Comparison of ENCODE assay signal across 1 cellular context in the genomic region with DNA sequence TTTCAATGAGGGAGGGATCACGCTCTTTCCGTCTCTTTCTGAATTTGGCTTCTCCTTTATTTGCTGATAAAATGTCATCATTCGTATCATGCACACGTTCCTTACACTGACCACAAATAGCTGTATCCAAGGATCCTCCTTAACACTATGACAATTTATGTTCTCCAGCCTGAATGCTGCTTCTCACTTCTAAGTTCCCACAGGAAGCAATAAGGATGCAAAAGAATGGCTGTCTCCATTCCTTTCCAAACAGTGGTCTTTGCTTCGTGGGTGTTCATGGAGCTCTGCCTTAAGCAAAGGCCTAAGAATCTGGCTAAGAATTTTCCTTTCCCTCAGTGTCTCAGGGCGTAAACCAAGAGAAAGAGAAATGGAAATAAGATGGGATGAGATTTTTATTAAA.
TF ChIP-seq lines count a peak whose summit lies in the region.

No MANE protein-coding gene starts in this region.

TF ChIP-seq in GM23338, 12 proteins besides CTCF, POLR2A, EP300 and RAD21 (continued from another document):
- TF ChIP-seq, protein P1, sequence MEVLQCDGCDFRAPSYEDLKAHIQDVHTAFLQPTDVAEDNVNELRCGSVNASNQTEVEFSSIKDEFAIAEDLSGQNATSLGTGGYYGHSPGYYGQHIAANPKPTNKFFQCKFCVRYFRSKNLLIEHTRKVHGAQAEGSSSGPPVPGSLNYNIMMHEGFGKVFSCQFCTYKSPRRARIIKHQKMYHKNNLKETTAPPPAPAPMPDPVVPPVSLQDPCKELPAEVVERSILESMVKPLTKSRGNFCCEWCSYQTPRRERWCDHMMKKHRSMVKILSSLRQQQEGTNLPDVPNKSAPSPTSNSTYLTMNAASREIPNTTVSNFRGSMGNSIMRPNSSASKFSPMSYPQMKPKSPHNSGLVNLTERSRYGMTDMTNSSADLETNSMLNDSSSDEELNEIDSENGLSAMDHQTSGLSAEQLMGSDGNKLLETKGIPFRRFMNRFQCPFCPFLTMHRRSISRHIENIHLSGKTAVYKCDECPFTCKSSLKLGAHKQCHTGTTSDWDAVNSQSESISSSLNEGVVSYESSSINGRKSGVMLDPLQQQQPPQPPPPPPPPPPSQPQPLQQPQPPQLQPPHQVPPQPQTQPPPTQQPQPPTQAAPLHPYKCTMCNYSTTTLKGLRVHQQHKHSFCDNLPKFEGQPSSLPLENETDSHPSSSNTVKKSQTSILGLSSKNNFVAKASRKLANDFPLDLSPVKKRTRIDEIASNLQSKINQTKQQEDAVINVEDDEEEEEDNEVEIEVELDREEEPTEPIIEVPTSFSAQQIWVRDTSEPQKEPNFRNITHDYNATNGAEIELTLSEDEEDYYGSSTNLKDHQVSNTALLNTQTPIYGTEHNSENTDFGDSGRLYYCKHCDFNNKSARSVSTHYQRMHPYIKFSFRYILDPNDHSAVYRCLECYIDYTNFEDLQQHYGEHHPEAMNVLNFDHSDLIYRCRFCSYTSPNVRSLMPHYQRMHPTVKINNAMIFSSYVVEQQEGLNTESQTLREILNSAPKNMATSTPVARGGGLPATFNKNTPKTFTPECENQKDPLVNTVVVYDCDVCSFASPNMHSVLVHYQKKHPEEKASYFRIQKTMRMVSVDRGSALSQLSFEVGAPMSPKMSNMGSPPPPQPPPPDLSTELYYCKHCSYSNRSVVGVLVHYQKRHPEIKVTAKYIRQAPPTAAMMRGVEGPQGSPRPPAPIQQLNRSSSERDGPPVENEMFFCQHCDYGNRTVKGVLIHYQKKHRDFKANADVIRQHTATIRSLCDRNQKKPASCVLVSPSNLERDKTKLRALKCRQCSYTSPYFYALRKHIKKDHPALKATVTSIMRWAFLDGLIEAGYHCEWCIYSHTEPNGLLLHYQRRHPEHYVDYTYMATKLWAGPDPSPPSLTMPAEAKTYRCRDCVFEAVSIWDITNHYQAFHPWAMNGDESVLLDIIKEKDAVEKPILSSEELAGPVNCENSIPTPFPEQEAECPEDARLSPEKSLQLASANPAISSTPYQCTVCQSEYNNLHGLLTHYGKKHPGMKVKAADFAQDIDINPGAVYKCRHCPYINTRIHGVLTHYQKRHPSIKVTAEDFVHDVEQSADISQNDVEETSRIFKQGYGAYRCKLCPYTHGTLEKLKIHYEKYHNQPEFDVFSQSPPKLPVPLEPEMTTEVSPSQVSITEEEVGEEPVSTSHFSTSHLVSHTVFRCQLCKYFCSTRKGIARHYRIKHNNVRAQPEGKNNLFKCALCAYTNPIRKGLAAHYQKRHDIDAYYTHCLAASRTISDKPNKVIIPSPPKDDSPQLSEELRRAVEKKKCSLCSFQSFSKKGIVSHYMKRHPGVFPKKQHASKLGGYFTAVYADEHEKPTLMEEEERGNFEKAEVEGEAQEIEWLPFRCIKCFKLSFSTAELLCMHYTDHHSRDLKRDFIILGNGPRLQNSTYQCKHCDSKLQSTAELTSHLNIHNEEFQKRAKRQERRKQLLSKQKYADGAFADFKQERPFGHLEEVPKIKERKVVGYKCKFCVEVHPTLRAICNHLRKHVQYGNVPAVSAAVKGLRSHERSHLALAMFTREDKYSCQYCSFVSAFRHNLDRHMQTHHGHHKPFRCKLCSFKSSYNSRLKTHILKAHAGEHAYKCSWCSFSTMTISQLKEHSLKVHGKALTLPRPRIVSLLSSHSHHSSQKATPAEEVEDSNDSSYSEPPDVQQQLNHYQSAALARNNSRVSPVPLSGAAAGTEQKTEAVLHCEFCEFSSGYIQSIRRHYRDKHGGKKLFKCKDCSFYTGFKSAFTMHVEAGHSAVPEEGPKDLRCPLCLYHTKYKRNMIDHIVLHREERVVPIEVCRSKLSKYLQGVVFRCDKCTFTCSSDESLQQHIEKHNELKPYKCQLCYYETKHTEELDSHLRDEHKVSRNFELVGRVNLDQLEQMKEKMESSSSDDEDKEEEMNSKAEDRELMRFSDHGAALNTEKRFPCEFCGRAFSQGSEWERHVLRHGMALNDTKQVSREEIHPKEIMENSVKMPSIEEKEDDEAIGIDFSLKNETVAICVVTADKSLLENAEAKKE (CRISPR knock-in tag; IDR thresholded peaks at IDR 0.05) = no peak
- TF ChIP-seq ZNF331 (CRISPR knock-in tag; IDR thresholded peaks at IDR 0.05; ENCODE audit: low read depth) = no peak
